Comparison of ENCODE assay signal across 34 cellular contexts in genomic region chr14:29940482-29940881, GRCh38.
"Had no signal": no experiment of that assay in that cellular context is flagged by ENCODE, and none has a peak within 500 bp of the region (broad histone marks: within the 10 kb centered on the region; RNA-seq: fewer than 3 reads in every experiment).

No MANE protein-coding gene starts in this region.

- H3K36me3 ChIP-seq: MG63 had no signal

- H3K4me2 ChIP-seq: KMS-11 had no signal

- H3K9me3 ChIP-seq: MG63 had no signal

- H3K27ac ChIP-seq: KMS-11 had no signal

- H3K27me3 ChIP-seq: MG63 had no signal

- H3K9ac ChIP-seq: KMS-11 had no signal

- DNase-seq: Karpas-422, Kasumi-1, KG1, MG63, MM.1S, MV-4-11, NCI-H1048, NCI-H1092, NCI-H1092 treated with DMSO at 0.1 percent for 48 hours, NCI-H1105, NCI-H1105 treated with DMSO at 0.1 percent for 48 hours, NCI-H1417, NCI-H1417 treated with DMSO at 0.1 percent for 48 hours, NCI-H1436, NCI-H1436 treated with DMSO at 0.1 percent for 48 hours, NCI-H146, NCI-H1694, NCI-H1694 treated with DMSO at 0.1 percent for 48 hours, NCI-H187, NCI-H187 treated with DMSO at 0.1 percent for 48 hours, NCI-H1930, NCI-H2029, NCI-H2029 treated with DMSO at 0.1 percent for 48 hours, NCI-H2081, NCI-H2081 treated with DMSO at 0.1 percent for 48 hours, NCI-H2107, NCI-H2171, NCI-H2171 treated with DMSO at 0.1 percent for 48 hours, NCI-H2227 treated with DMSO at 0.1 percent for 48 hours, NCI-H226, NCI-H345, NCI-H446, NCI-H446 treated with DMSO at 0.1 percent for 48 hours had no signal

- H3K4me3 ChIP-seq: MG63 had no signal
